1 cellular context compared by ENCODE assay signal in the genomic region with DNA sequence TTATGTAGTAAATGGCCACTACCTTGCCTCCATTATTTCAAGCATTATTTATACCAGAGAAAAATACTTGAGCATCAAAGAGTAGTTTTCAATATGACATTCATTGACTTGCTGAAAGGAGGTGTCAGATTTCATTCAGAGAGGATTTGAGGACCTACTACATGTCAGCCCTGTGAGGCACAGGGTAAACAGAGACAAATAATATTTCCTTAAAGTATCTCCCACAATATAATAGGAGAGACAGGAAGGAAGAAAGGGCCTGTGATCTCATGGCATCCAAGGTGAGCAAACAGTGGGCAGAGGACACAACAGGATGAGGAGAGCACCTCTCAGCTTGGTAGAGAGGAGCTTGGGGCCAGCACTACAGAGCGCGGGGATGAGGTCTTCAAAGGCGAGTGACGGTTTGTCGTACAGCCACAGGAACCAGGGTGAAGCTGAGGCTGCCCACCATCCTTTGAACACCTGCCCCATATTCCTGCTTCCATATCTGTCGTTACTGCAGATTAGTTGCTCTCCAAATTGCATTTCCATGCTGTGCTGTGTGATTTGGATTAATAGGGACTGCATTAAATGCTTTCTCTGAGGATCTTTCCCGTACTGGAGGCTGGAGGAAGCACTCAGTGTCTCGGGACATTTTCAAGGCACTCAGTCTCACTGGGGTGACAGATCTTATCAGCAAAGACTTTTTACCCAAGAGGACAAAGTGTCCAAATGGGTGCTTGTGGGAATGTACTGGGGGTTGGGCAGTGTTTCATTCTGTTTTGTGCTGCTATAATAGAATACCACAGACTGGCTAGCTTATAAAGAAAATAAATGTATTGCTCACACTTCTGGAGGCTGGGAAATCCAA.
TF ChIP-seq lines count a peak whose summit lies in the region.

No MANE protein-coding gene starts in this region.

TF ChIP-seq in HepG2, 621 proteins besides CTCF, POLR2A, EP300 and RAD21:
- TF ChIP-seq ZNF766 (CRISPR knock-in tag; IDR thresholded peaks at IDR 0.05; ENCODE audit: borderline replicate concordance) (no peak), SMARCC2 (IDR thresholded peaks at IDR 0.05) (no peak), ZNF235 (CRISPR knock-in tag; IDR thresholded peaks at IDR 0.05; ENCODE audit: borderline replicate concordance) (no peak), ZNF468 (CRISPR knock-in tag; IDR thresholded peaks at IDR 0.05) (no peak), ZNF33A (CRISPR knock-in tag; IDR thresholded peaks at IDR 0.05; ENCODE audit: borderline replicate concordance) (no peak), ZNF432 (CRISPR knock-in tag; IDR thresholded peaks at IDR 0.05; ENCODE audit: borderline replicate concordance) (no peak), HMG20A (CRISPR knock-in tag; IDR thresholded peaks at IDR 0.05; ENCODE audit: borderline replicate concordance) (no peak), ZNF331 (CRISPR knock-in tag; IDR thresholded peaks at IDR 0.05) (no peak), ZNF562 (CRISPR knock-in tag; IDR thresholded peaks at IDR 0.05; ENCODE audit: borderline replicate concordance) (no peak), ZNF878 (CRISPR knock-in tag; IDR thresholded peaks at IDR 0.05) (no peak), IRF2 (CRISPR knock-in tag; IDR thresholded peaks at IDR 0.05) (no peak), ZNF17 (CRISPR knock-in tag; IDR thresholded peaks at IDR 0.05) (no peak)
- TF ChIP-seq, protein P1, sequence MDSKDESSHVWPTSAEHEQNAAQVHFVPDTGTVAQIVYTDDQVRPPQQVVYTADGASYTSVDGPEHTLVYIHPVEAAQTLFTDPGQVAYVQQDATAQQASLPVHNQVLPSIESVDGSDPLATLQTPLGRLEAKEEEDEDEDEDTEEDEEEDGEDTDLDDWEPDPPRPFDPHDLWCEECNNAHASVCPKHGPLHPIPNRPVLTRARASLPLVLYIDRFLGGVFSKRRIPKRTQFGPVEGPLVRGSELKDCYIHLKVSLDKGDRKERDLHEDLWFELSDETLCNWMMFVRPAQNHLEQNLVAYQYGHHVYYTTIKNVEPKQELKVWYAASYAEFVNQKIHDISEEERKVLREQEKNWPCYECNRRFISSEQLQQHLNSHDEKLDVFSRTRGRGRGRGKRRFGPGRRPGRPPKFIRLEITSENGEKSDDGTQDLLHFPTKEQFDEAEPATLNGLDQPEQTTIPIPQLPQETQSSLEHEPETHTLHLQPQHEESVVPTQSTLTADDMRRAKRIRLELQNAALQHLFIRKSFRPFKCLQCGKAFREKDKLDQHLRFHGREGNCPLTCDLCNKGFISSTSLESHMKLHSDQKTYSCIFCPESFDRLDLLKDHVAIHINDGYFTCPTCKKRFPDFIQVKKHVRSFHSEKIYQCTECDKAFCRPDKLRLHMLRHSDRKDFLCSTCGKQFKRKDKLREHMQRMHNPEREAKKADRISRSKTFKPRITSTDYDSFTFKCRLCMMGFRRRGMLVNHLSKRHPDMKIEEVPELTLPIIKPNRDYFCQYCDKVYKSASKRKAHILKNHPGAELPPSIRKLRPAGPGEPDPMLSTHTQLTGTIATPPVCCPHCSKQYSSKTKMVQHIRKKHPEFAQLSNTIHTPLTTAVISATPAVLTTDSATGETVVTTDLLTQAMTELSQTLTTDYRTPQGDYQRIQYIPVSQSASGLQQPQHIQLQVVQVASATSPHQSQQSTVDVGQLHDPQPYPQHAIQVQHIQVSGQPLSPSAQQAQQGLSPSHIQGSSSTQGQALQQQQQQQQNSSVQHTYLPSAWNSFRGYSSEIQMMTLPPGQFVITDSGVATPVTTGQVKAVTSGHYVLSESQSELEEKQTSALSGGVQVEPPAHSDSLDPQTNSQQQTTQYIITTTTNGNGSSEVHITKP (CRISPR knock-in tag; IDR thresholded peaks at IDR 0.05; ENCODE audit: low read depth) = no peak
- TF ChIP-seq, protein P2, sequence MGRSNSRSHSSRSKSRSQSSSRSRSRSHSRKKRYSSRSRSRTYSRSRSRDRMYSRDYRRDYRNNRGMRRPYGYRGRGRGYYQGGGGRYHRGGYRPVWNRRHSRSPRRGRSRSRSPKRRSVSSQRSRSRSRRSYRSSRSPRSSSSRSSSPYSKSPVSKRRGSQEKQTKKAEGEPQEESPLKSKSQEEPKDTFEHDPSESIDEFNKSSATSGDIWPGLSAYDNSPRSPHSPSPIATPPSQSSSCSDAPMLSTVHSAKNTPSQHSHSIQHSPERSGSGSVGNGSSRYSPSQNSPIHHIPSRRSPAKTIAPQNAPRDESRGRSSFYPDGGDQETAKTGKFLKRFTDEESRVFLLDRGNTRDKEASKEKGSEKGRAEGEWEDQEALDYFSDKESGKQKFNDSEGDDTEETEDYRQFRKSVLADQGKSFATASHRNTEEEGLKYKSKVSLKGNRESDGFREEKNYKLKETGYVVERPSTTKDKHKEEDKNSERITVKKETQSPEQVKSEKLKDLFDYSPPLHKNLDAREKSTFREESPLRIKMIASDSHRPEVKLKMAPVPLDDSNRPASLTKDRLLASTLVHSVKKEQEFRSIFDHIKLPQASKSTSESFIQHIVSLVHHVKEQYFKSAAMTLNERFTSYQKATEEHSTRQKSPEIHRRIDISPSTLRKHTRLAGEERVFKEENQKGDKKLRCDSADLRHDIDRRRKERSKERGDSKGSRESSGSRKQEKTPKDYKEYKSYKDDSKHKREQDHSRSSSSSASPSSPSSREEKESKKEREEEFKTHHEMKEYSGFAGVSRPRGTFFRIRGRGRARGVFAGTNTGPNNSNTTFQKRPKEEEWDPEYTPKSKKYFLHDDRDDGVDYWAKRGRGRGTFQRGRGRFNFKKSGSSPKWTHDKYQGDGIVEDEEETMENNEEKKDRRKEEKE (IDR thresholded peaks at IDR 0.05) = no peak
- TF ChIP-seq, protein P3, sequence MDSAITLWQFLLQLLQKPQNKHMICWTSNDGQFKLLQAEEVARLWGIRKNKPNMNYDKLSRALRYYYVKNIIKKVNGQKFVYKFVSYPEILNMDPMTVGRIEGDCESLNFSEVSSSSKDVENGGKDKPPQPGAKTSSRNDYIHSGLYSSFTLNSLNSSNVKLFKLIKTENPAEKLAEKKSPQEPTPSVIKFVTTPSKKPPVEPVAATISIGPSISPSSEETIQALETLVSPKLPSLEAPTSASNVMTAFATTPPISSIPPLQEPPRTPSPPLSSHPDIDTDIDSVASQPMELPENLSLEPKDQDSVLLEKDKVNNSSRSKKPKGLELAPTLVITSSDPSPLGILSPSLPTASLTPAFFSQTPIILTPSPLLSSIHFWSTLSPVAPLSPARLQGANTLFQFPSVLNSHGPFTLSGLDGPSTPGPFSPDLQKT (CRISPR knock-in tag; IDR thresholded peaks at IDR 0.05; ENCODE audit: borderline replicate concordance) = no peak
- TF ChIP-seq, protein P4, sequence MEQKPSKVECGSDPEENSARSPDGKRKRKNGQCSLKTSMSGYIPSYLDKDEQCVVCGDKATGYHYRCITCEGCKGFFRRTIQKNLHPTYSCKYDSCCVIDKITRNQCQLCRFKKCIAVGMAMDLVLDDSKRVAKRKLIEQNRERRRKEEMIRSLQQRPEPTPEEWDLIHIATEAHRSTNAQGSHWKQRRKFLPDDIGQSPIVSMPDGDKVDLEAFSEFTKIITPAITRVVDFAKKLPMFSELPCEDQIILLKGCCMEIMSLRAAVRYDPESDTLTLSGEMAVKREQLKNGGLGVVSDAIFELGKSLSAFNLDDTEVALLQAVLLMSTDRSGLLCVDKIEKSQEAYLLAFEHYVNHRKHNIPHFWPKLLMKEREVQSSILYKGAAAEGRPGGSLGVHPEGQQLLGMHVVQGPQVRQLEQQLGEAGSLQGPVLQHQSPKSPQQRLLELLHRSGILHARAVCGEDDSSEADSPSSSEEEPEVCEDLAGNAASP (CRISPR knock-in tag; IDR thresholded peaks at IDR 0.05; ENCODE audit: borderline replicate concordance) = no peak
- TF ChIP-seq, protein P5, sequence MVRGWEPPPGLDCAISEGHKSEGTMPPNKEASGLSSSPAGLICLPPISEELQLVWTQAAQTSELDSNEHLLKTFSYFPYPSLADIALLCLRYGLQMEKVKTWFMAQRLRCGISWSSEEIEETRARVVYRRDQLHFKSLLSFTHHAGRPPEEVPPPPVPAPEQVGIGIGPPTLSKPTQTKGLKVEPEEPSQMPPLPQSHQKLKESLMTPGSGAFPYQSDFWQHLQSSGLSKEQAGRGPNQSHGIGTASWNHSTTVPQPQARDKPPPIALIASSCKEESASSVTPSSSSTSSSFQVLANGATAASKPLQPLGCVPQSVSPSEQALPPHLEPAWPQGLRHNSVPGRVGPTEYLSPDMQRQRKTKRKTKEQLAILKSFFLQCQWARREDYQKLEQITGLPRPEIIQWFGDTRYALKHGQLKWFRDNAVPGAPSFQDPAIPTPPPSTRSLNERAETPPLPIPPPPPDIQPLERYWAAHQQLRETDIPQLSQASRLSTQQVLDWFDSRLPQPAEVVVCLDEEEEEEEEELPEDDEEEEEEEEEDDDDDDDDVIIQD (CRISPR knock-in tag; IDR thresholded peaks at IDR 0.05; ENCODE audit: low read depth) = no peak
